Comparison of ENCODE assay signal across 22 cellular contexts in the genomic region with DNA sequence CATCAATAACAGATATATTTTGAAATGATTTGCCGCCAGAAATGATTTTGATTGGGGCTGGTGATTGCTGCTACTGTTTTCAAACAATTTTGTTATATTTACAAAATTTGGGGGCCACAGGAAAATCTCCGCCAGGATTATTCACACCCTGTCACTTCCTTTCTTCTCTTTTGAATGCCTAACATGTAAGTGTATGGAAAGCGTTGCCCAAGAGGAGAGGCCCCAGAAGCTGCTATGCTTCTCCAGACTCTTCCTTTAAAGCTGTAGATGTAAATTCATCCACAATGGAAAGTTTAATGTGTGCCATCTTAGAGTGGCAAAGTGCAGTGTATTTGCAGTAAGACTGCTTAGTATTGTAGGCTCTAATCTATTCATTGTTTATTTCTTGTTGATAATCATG.
DNase-seq lines count a peak whose midpoint lies in the region; ATAC-seq, FAIRE-seq and TF ChIP-seq lines count a peak whose summit lies in the region.
"Had no signal": no experiment of that assay in that cellular context is flagged by ENCODE, and none has a peak within 500 bp of the region (broad histone marks: within the 10 kb centered on the region; RNA-seq: fewer than 3 reads in every experiment).

No MANE protein-coding gene starts in this region.

- H3K9me2 ChIP-seq in GM23338 (ENCODE audit: insufficient read depth): no peaks in the 10 kb centered on the region; the same call in 1 of the 2 replicates

- DNase-seq in GM23338 (ENCODE audit: low spot score) (no peak), bronchial epithelial cell (ENCODE audit: low read depth) (peak; percentile 54), fibroblast of pulmonary artery (ENCODE audit: low read depth) (peak; percentile 44), retina (peak; percentile 56), NOMO-1 (lab: John Stamatoyannopoulos, UW; ENCODE audit: unreplicated experiment in 2 of 2) (no peak), dedifferentiated amniotic fluid mesenchymal stem cell (ENCODE audit: extremely low spot score) (no peak)
- DNase-seq: CD8-positive, alpha-beta T cell; DMS53; EL; NCI-H1417 treated with DMSO at 0.1 percent for 48 hours; NCI-H1930; NCI-H345; NCI-H526 had no signal

- H3K79me2 ChIP-seq in GM23338 (replicated peaks; ENCODE audit: insufficient read depth): no peaks in the 10 kb centered on the region

- no peak overlapping the region for H3K27ac ChIP-seq in GM23338 (ENCODE audit: low read depth)
- H3K27ac ChIP-seq: BLaER1 treated with 17β-estradiol and CSF1 and Interleukin-3, amounts not matched to agents 10 nM and 100 nM; KMS-11 had no signal

- no peak overlapping the region for H3K27ac Mint-ChIP-seq in GM23338
- H3K27ac Mint-ChIP-seq: CD8-positive, alpha-beta T cell had no signal

- H3K4me1 Mint-ChIP-seq in GM23338: no peaks in the 10 kb centered on the region

- no peaks in the 10 kb centered on the region for H3F3A ChIP-seq in GM23338 (replicated peaks; ENCODE audit: low read depth)

- no peaks in the 10 kb centered on the region for H3K36me3 ChIP-seq in GM23338 (ENCODE audit: insufficient read depth)
- H3K36me3 ChIP-seq in bronchial epithelial cell (ENCODE audit: control insufficient read depth, insufficient read depth, low read length): no peaks in the 10 kb centered on the region
- H3K36me3 ChIP-seq: BLaER1 treated with 17β-estradiol and CSF1 and Interleukin-3, amounts not matched to agents 10 nM and 100 nM; SJSA1 had no signal

- TF ChIP-seq CTCF in GM23338 (conservative IDR thresholded peaks at IDR 0.05; ENCODE audit: low read depth in 2 of 2): no peak
- no peak for TF ChIP-seq CTCF in bronchial epithelial cell (IDR thresholded peaks at IDR 0.05; ENCODE audit: insufficient read depth, low read length, severe bottlenecking)
- TF ChIP-seq CTCF in fibroblast of pulmonary artery (IDR thresholded peaks at IDR 0.05; ENCODE audit: low read length, missing control alignments): no peak

- no peak overlapping the region for H3K4me3 Mint-ChIP-seq in GM23338
- H3K4me3 Mint-ChIP-seq: CD8-positive, alpha-beta T cell had no signal

- H3K4me1 ChIP-seq in GM23338 (ENCODE audit: insufficient read depth): no peaks in the 10 kb centered on the region

- H3K27me3 ChIP-seq in GM23338 (ENCODE audit: insufficient read depth): no peaks in the 10 kb centered on the region
- no peaks in the 10 kb centered on the region for H3K27me3 ChIP-seq in bronchial epithelial cell (ENCODE audit: control insufficient read depth, insufficient read depth, low read length)
- H3K27me3 ChIP-seq: BLaER1 treated with 17β-estradiol and CSF1 and Interleukin-3, amounts not matched to agents 10 nM and 100 nM; SJSA1 had no signal

- H4K20me1 ChIP-seq in GM23338 (replicated peaks; ENCODE audit: insufficient read depth): no peaks in the 10 kb centered on the region
- H4K20me1 ChIP-seq: BLaER1 treated with 17β-estradiol and CSF1 and Interleukin-3, amounts not matched to agents 10 nM and 100 nM had no signal

- FAIRE-seq in bronchial epithelial cell (lab: Jason Lieb, UNC): no peak
- FAIRE-seq: A549, GM12892, H54, HepG2 had no signal

- H2AFZ ChIP-seq in GM23338: peak overlapping the region; percentile 63; the same call in 1 of the 2 replicates

- no peaks in the 10 kb centered on the region for H3K36me3 Mint-ChIP-seq in GM23338 (ENCODE audit: low read depth)
- H3K36me3 Mint-ChIP-seq: CD8-positive, alpha-beta T cell had no signal

- H3K9me3 Mint-ChIP-seq in GM23338: no peaks in the 10 kb centered on the region
- H3K9me3 Mint-ChIP-seq: CD8-positive, alpha-beta T cell had no signal

- H3K4me3 ChIP-seq in GM23338 (no peak overlapping the region), bronchial epithelial cell (ENCODE audit: low read depth, low read length) (no peak overlapping the region), fibroblast of pulmonary artery (replicated peaks; ENCODE audit: low read depth, low read length) (no peak overlapping the region)
- H3K4me3 ChIP-seq: A549; BLaER1 treated with 17β-estradiol and CSF1 and Interleukin-3, amounts not matched to agents 10 nM and 100 nM; SJSA1 had no signal

- no peaks in the 10 kb centered on the region for H3K27me3 Mint-ChIP-seq in GM23338 (ENCODE audit: insufficient read depth, low read depth, poor library complexity)

- no peak overlapping the region for H3K4me2 ChIP-seq in GM23338
- H3K4me2 ChIP-seq: A549; BLaER1 treated with 17β-estradiol and CSF1 and Interleukin-3, amounts not matched to agents 10 nM and 100 nM; KMS-11 had no signal

- ATAC-seq in GM23338 (no peak), GM18511 (IDR thresholded peaks at IDR 0.05; ENCODE audit: unreplicated experiment) (no peak)
- ATAC-seq: A549; CD8-positive, alpha-beta T cell; HepG2; Panc1 had no signal

TF ChIP-seq in GM23338, 12 proteins besides CTCF, POLR2A, EP300 and RAD21 (continues in another document):
- TF ChIP-seq, protein P1, sequence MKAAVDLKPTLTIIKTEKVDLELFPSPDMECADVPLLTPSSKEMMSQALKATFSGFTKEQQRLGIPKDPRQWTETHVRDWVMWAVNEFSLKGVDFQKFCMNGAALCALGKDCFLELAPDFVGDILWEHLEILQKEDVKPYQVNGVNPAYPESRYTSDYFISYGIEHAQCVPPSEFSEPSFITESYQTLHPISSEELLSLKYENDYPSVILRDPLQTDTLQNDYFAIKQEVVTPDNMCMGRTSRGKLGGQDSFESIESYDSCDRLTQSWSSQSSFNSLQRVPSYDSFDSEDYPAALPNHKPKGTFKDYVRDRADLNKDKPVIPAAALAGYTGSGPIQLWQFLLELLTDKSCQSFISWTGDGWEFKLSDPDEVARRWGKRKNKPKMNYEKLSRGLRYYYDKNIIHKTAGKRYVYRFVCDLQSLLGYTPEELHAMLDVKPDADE (IDR thresholded peaks at IDR 0.05): no peak
- TF ChIP-seq ZNF114 (CRISPR knock-in tag; IDR thresholded peaks at IDR 0.05) (no peak), ZNF331 (CRISPR knock-in tag; IDR thresholded peaks at IDR 0.05; ENCODE audit: low read depth) (no peak), EZH2 (IDR thresholded peaks at IDR 0.05; ENCODE audit: low read depth, unreplicated experiment) (no peak)
- TF ChIP-seq, protein P2, sequence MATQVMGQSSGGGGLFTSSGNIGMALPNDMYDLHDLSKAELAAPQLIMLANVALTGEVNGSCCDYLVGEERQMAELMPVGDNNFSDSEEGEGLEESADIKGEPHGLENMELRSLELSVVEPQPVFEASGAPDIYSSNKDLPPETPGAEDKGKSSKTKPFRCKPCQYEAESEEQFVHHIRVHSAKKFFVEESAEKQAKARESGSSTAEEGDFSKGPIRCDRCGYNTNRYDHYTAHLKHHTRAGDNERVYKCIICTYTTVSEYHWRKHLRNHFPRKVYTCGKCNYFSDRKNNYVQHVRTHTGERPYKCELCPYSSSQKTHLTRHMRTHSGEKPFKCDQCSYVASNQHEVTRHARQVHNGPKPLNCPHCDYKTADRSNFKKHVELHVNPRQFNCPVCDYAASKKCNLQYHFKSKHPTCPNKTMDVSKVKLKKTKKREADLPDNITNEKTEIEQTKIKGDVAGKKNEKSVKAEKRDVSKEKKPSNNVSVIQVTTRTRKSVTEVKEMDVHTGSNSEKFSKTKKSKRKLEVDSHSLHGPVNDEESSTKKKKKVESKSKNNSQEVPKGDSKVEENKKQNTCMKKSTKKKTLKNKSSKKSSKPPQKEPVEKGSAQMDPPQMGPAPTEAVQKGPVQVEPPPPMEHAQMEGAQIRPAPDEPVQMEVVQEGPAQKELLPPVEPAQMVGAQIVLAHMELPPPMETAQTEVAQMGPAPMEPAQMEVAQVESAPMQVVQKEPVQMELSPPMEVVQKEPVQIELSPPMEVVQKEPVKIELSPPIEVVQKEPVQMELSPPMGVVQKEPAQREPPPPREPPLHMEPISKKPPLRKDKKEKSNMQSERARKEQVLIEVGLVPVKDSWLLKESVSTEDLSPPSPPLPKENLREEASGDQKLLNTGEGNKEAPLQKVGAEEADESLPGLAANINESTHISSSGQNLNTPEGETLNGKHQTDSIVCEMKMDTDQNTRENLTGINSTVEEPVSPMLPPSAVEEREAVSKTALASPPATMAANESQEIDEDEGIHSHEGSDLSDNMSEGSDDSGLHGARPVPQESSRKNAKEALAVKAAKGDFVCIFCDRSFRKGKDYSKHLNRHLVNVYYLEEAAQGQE (IDR thresholded peaks at IDR 0.05; ENCODE audit: unreplicated experiment): no peak

Comparison
In these comparisons a context has a peak if more than half of its experiments do, and no peak if none do; other contexts are left out.
1. DNase-seq: peak in bronchial epithelial cell (single experiment), fibroblast of pulmonary artery (single experiment) and retina (single experiment); none in GM23338 (single experiment), NOMO-1 (0 of 2) and dedifferentiated amniotic fluid mesenchymal stem cell (single experiment).